In the genomic region with DNA sequence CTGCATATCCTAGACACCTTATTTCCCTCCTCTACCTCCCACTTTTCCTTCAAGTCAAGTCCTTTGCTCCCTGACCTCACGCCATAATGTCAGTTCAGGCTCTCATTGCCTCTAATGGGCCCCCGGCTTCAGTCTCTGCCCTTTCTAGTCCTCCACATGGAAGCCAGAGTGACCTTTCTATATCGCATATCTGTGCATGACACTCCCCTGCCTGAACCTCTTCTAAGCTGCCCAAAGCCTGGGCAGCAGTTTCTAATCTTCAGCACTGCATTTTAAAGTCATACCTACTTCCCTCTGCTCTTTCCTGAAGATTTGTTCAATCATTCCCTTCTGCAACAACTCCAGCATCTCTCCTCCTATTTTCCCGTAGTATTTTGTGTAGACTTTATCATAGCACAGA, we compare ENCODE assay signal across 34 cellular contexts. TPM values are rescaled to one million over a fixed set of nuclear protein-coding genes. Genes with fewer than 3 reads are reported as not detected.
"Had no signal": no experiment of that assay in that cellular context is flagged by ENCODE, and none has a peak within 500 bp of the region (broad histone marks: within the 10 kb centered on the region; RNA-seq: fewer than 3 reads in every experiment).

No MANE protein-coding gene starts in this region.

- H3K27me3 ChIP-seq: brain microvascular endothelial cell had no signal

- H3K4me2 ChIP-seq: PC-9 had no signal

- H3K27ac ChIP-seq: brain microvascular endothelial cell, PC-9, RWPE1, WERI-Rb-1 had no signal

- ATAC-seq: activated CD8-positive, alpha-beta memory T cell treated with anti-CD3 and anti-CD28 coated beads, Interleukin-2, amount 10 ng/mL, durations not matched to agents 7 days and 5 days; activated naive CD8-positive, alpha-beta T cell treated with anti-CD3 and anti-CD28 coated beads, Interleukin-2, amount 50 U/mL, for 24 hours; Right ventricle myocardium inferior had no signal

- H3K27ac Mint-ChIP-seq: activated CD4-positive, alpha-beta memory T cell treated with anti-CD3 and anti-CD28 coated beads, Interleukin-2, amount 10 ng/mL, durations not matched to agents 7 days and 5 days; activated CD8-positive, alpha-beta memory T cell treated with anti-CD3 and anti-CD28 coated beads, Interleukin-2, amount 10 ng/mL, durations not matched to agents 7 days and 5 days; activated naive CD4-positive, alpha-beta T cell treated with anti-CD3 and anti-CD28 coated beads, Interleukin-2, amount 10 ng/mL, durations not matched to agents 7 days and 5 days; activated naive CD8-positive, alpha-beta T cell; activated naive CD8-positive, alpha-beta T cell treated with anti-CD3 and anti-CD28 coated beads, Interleukin-2, amount 50 U/mL, for 24 hours had no signal

- H3K9me3 Mint-ChIP-seq: activated CD4-positive, alpha-beta memory T cell treated with anti-CD3 and anti-CD28 coated beads, Interleukin-2, amount 10 ng/mL, durations not matched to agents 7 days and 5 days; activated naive CD4-positive, alpha-beta T cell treated with anti-CD3 and anti-CD28 coated beads, Interleukin-2, amount 10 ng/mL, durations not matched to agents 7 days and 5 days; activated naive CD8-positive, alpha-beta T cell treated with anti-CD3 and anti-CD28 coated beads, Interleukin-2, amount 50 U/mL, for 24 hours had no signal

- H3K4me1 Mint-ChIP-seq: activated CD4-positive, alpha-beta memory T cell treated with anti-CD3 and anti-CD28 coated beads, Interleukin-2, amount 10 ng/mL, durations not matched to agents 7 days and 5 days; activated CD8-positive, alpha-beta memory T cell treated with anti-CD3 and anti-CD28 coated beads, Interleukin-2, amount 10 ng/mL, durations not matched to agents 7 days and 5 days; activated naive CD4-positive, alpha-beta T cell treated with anti-CD3 and anti-CD28 coated beads, Interleukin-2, amount 10 ng/mL, durations not matched to agents 7 days and 5 days; activated naive CD8-positive, alpha-beta T cell treated with anti-CD3 and anti-CD28 coated beads, Interleukin-2, amount 50 U/mL, for 24 hours had no signal

- H3K4me3 ChIP-seq: PC-9 had no signal

- H3K36me3 ChIP-seq: brain microvascular endothelial cell, WERI-Rb-1 had no signal

- DNase-seq: activated CD4-positive, alpha-beta memory T cell treated with anti-CD3 and anti-CD28 coated beads, Interleukin-2, amount 10 ng/mL, durations not matched to agents 7 days and 5 days; activated CD4-positive, alpha-beta T cell treated with anti-CD3 and anti-CD28 coated beads for 1 hour; activated CD4-positive, alpha-beta T cell treated with anti-CD3 and anti-CD28 coated beads for 48 hours; activated CD4-positive, CD25-positive, alpha-beta regulatory T cell; activated CD8-positive, alpha-beta memory T cell treated with anti-CD3 and anti-CD28 coated beads for 24 hours; activated CD8-positive, alpha-beta memory T cell treated with anti-CD3 and anti-CD28 coated beads, Interleukin-2, amount 10 ng/mL, durations not matched to agents 7 days and 5 days; activated CD8-positive, alpha-beta memory T cell treated with anti-CD3 and anti-CD28 coated beads, Interleukin-2, amount 50 U/mL, for 48 hours; activated effector memory CD4-positive, alpha-beta T cell treated with Interleukin-2 at 50 U/mL for 16 hours; activated naive CD4-positive, alpha-beta T cell treated with anti-CD3 and anti-CD28 coated beads, Interleukin-2, amount 10 ng/mL, durations not matched to agents 7 days and 5 days; activated naive CD8-positive, alpha-beta T cell treated with anti-CD3 and anti-CD28 coated beads, Interleukin-2, amount 50 U/mL, for 24 hours; activated T-cell treated with anti-CD3 and anti-CD28 coated beads, Interleukin-2, amount 50 U/mL, for 48 hours; amniotic stem cell; aorta; brain microvascular endothelial cell; NCI-H1092 treated with DMSO at 0.1 percent for 48 hours; NCI-H1417; NCI-H146; NCI-H187; NCI-H2029 treated with DMSO at 0.1 percent for 48 hours; NCI-H2107; NCI-H2171; NCI-H510A; NCI-H526; NCI-H748 treated with DMSO at 0.1 percent for 48 hours; PC-9; SW 1271; T-helper 1 cell; T-helper 2 cell; T-helper 9 cell; WERI-Rb-1 had no signal

- H3K36me3 Mint-ChIP-seq: activated CD8-positive, alpha-beta memory T cell treated with anti-CD3 and anti-CD28 coated beads, Interleukin-2, amount 10 ng/mL, durations not matched to agents 7 days and 5 days; activated naive CD4-positive, alpha-beta T cell treated with anti-CD3 and anti-CD28 coated beads, Interleukin-2, amount 10 ng/mL, durations not matched to agents 7 days and 5 days had no signal

- H3K4me3 Mint-ChIP-seq: activated CD4-positive, alpha-beta memory T cell treated with anti-CD3 and anti-CD28 coated beads, Interleukin-2, amount 10 ng/mL, durations not matched to agents 7 days and 5 days; activated CD8-positive, alpha-beta memory T cell treated with anti-CD3 and anti-CD28 coated beads, Interleukin-2, amount 10 ng/mL, durations not matched to agents 7 days and 5 days; activated naive CD4-positive, alpha-beta T cell treated with anti-CD3 and anti-CD28 coated beads, Interleukin-2, amount 10 ng/mL, durations not matched to agents 7 days and 5 days; activated naive CD8-positive, alpha-beta T cell; activated naive CD8-positive, alpha-beta T cell treated with anti-CD3 and anti-CD28 coated beads, Interleukin-2, amount 50 U/mL, for 24 hours had no signal

- H2AFZ ChIP-seq: PC-9 had no signal

RNA-seq across cellular contexts. Expression of a gene that starts 45.5 kb away (rescaled TPM):
- total RNA-seq: M059J had no signal
- polyA plus RNA-seq: aorta had no signal
